ENCODE assay signal across 8 cellular contexts in genomic region chr1:186374313-186375151, GRCh38.
DNase-seq lines count a peak whose midpoint lies in the region; ATAC-seq and TF ChIP-seq lines count a peak whose summit lies in the region.

No MANE protein-coding gene starts in this region.

- TF ChIP-seq CTCF in RWPE2 (IDR thresholded peaks at IDR 0.05; ENCODE audit: poor library complexity, severe bottlenecking) = no peak
- no peak for TF ChIP-seq CTCF in brain microvascular endothelial cell (IDR thresholded peaks at IDR 0.05; ENCODE audit: low read depth, low read length, missing control alignments)

- peak overlapping the region; percentile 95 for H3K9ac ChIP-seq in HUES48 (ENCODE audit: low read depth, low read length)

- DNase-seq in DMS 273 (lab: John Stamatoyannopoulos, UW; ENCODE audit: unreplicated experiment) = peak; percentile 75
- DNase-seq in DMS 273 treated with DMSO at 0.1 percent for 48 hours (lab: John Stamatoyannopoulos, UW) = no peak
- DNase-seq in RWPE2 (ENCODE audit: low spot score) = no peak
- no peak for DNase-seq in brain microvascular endothelial cell
- peak; percentile 55 for DNase-seq in islet precursor cell
- DNase-seq in stimulated activated CD4-positive, alpha-beta T cell treated with anti-CD3 and anti-CD28 coated beads, Interleukin-1b, Interleukin-23, amount 100 ng/mL, for 48 hours = peak; percentile 42

- in situ Hi-C loops in brain microvascular endothelial cell (cut with HindIII; ENCODE audit: low pct_ligation_motif_present, low sequenced_read_pairs) = no loop called here

- H3K9me3 ChIP-seq in HUES48 (ENCODE audit: control insufficient read depth, insufficient read depth, low read length) (no peaks in the 10 kb centered on the region), RWPE2 (ENCODE audit: severe bottlenecking) (no peaks in the 10 kb centered on the region)

- peak overlapping the region; percentile 99 for H3K27ac ChIP-seq in HUES48 (ENCODE audit: low read depth, low read length)
- peak overlapping the region; percentile 81 for H3K27ac ChIP-seq in RWPE2 (ENCODE audit: poor library complexity, severe bottlenecking)
- peak overlapping the region; percentile 97 for H3K27ac ChIP-seq in brain microvascular endothelial cell

- peak; percentile 32 for ATAC-seq in GM21529 (IDR thresholded peaks at IDR 0.05; ENCODE audit: unreplicated experiment)
- ATAC-seq in RWPE2 (ENCODE audit: low read depth) = peak; percentile 22

- H3K4me3 ChIP-seq in HUES48 (ENCODE audit: low read depth, low read length) = peak overlapping the region; percentile 97
- H3K4me3 ChIP-seq in RWPE2 (ENCODE audit: severe bottlenecking) = peak overlapping the region; percentile 55
- H3K4me3 ChIP-seq in brain microvascular endothelial cell (ENCODE audit: low read depth, low read length) = peak overlapping the region; percentile 88

- peaks cover 45% of the 10 kb centered on the region for H3K36me3 ChIP-seq in HUES48 (ENCODE audit: control insufficient read depth, insufficient read depth, low read length)
- H3K36me3 ChIP-seq in RWPE2 (ENCODE audit: low read depth) = peaks cover 43% of the 10 kb centered on the region
- peaks cover 14% of the 10 kb centered on the region for H3K36me3 ChIP-seq in brain microvascular endothelial cell (replicated peaks)

- peaks cover 4% of the 10 kb centered on the region; the same call in 1 of the 2 replicates for H3K4me1 ChIP-seq in HUES48 (ENCODE audit: control insufficient read depth, insufficient read depth, low read length)
- peaks cover 17% of the 10 kb centered on the region for H3K4me1 ChIP-seq in RWPE2 (ENCODE audit: insufficient read depth, poor library complexity, severe bottlenecking)

- H3K27me3 ChIP-seq in HUES48 (ENCODE audit: control insufficient read depth, insufficient read depth, low read length) (no peaks in the 10 kb centered on the region), RWPE2 (ENCODE audit: insufficient read depth, poor library complexity, severe bottlenecking) (no peaks in the 10 kb centered on the region), brain microvascular endothelial cell (replicated peaks) (no peaks in the 10 kb centered on the region)

Comparison
In these comparisons a context has a peak if more than half of its experiments do, and no peak if none do; other contexts are left out.
1. DNase-seq: peak in DMS 273 (single experiment), islet precursor cell (single experiment) and stimulated activated CD4-positive, alpha-beta T cell treated with anti-CD3 and anti-CD28 coated beads, Interleukin-1b, Interleukin-23, amount 100 ng/mL, for 48 hours (single experiment); none in DMS 273 treated with DMSO at 0.1 percent for 48 hours (single experiment), RWPE2 (single experiment) and brain microvascular endothelial cell (single experiment).
2. Peak in every context shown above with its lines, with median percentiles within 50 percentile points of each other: H3K27ac ChIP-seq and H3K4me3 ChIP-seq.